Comparison of ENCODE assay signal across 2 cellular contexts in the genomic region with DNA sequence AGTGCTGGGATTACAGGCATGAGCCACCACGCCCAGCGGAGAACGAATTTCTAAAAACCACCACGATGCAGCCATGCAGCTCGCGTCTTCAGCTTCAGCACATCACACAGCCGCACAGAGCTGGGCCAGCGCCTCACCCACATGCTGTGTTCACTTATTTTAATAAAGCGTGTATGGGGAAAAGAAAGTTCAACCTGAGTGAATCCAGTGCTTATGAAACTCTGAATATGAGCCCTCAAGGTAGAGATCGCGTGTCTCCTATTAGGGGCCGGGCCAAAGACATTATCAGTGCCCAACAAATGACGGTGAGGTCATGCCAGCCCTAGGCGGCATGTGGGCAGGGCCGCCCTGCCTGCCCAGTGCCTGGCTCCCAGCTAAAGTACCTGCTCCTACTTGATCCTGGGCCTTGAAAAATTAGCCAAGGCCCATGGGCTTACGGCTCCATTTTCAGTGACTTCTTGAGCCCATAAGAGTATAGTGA.
TF ChIP-seq lines count a peak whose summit lies in the region.

No MANE protein-coding gene starts in this region.

TF ChIP-seq in SK-N-SH, 30 proteins besides CTCF, POLR2A, EP300 and RAD21 (continued from another document):
- TF ChIP-seq, protein P1, sequence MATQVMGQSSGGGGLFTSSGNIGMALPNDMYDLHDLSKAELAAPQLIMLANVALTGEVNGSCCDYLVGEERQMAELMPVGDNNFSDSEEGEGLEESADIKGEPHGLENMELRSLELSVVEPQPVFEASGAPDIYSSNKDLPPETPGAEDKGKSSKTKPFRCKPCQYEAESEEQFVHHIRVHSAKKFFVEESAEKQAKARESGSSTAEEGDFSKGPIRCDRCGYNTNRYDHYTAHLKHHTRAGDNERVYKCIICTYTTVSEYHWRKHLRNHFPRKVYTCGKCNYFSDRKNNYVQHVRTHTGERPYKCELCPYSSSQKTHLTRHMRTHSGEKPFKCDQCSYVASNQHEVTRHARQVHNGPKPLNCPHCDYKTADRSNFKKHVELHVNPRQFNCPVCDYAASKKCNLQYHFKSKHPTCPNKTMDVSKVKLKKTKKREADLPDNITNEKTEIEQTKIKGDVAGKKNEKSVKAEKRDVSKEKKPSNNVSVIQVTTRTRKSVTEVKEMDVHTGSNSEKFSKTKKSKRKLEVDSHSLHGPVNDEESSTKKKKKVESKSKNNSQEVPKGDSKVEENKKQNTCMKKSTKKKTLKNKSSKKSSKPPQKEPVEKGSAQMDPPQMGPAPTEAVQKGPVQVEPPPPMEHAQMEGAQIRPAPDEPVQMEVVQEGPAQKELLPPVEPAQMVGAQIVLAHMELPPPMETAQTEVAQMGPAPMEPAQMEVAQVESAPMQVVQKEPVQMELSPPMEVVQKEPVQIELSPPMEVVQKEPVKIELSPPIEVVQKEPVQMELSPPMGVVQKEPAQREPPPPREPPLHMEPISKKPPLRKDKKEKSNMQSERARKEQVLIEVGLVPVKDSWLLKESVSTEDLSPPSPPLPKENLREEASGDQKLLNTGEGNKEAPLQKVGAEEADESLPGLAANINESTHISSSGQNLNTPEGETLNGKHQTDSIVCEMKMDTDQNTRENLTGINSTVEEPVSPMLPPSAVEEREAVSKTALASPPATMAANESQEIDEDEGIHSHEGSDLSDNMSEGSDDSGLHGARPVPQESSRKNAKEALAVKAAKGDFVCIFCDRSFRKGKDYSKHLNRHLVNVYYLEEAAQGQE (IDR thresholded peaks at IDR 0.05; ENCODE audit: low read depth, low read length) = no peak
- TF ChIP-seq NRF1 (IDR thresholded peaks at IDR 0.05; ENCODE audit: low read depth, low read length) (no peak), MXI1 (IDR thresholded peaks at IDR 0.05; ENCODE audit: low read depth, low read length) (no peak), TCF12 (IDR thresholded peaks at IDR 0.05) (no peak), MEF2A (IDR thresholded peaks at IDR 0.05; ENCODE audit: borderline replicate concordance, low read depth) (no peak)

TF ChIP-seq in SK-N-SH treated with all-trans-retinoic acid at 6 μM for 48 hours, 23 proteins besides CTCF, POLR2A, EP300 and RAD21 (continued from another document):
- TF ChIP-seq TCF4 (CRISPR knock-in tag; IDR thresholded peaks at IDR 0.05; ENCODE audit: borderline replicate concordance) = no peak
